In the genomic region with DNA sequence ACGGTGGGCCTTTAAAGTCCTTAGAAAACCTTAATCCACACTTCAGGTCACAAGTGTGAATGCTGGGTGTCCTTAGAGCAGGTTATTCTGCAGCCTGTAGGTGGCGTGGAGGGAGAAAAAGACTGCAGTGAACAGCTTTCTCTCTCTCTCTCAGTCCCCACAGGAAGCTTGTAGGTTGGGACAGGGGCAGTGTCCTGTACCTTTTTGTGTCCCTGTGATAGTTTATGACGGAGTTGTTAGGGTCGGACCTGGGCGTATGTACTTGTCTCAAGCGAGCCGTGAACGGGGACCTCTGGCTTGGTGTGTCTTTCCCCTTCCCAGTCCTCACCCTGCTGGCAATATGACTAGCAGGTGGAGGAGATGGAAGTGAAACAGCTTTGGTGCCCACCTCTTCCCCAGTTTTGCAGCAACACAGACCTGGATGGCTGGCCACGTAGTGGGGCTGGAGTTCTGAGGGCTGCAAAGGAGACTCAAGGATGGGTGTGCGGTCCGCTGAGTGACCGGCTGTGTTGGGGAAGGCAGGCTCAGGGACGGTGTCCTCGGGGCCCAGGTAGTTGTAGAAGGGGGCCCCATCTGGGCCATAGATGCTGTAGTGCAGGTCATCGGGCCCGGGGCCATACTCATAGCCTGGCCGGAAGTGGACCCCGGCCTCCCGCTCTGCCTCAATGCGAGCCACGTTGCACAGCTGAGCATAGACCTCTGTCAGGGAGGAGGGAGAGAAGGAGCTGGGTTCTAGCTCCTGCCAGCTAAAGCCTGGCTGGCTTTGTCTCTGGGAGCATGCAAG, we compare ENCODE assay signal across 8 cellular contexts. TPM values are rescaled to one million over a fixed set of nuclear protein-coding genes. Genes with fewer than 3 reads are reported as not detected.
A peak's percentile ranks its signal among the peaks of the same experiment; 100 is the strongest.
DNase-seq lines count a peak whose midpoint lies in the region; ATAC-seq and TF ChIP-seq lines count a peak whose summit lies in the region.

No MANE protein-coding gene starts in this region.

- TF ChIP-seq CTCF in DOHH2 (IDR thresholded peaks at IDR 0.05; ENCODE audit: low read depth, low read length, poor library complexity, severe bottlenecking) (peak; percentile 76), WI38 (IDR thresholded peaks at IDR 0.05; ENCODE audit: low read depth, low read length) (peak; percentile 34; the same call in 1 of the 2 replicates)

- H3K9me3 ChIP-seq in DOHH2 (ENCODE audit: control insufficient read depth, insufficient read depth, low read length) (no peaks in the 10 kb centered on the region), aorta (ENCODE audit: control insufficient read depth, low read length) (no peaks in the 10 kb centered on the region)

- ATAC-seq in left ventricle myocardium superior (peak; percentile 25), aorta (ENCODE audit: low FRiP score) (no peak), GM18519 (IDR thresholded peaks at IDR 0.05; ENCODE audit: low FRiP score, unreplicated experiment) (no peak), GM21825 (IDR thresholded peaks at IDR 0.05; ENCODE audit: unreplicated experiment) (no peak)

- intact Hi-C loops in left ventricle myocardium superior (cut with micrococcal nuclease): no loop called here
- intact Hi-C loops in aorta (cut with DNase I): loop anchor here (5.0 to 10.0 kb wide), 3 partner anchors 105 to 212 kb away; partner anchors contain the start of genes AREL1 (in 2 of the 2) and FCF1 (in 2 of the 2)

- H3K27me3 ChIP-seq in DOHH2 (ENCODE audit: control insufficient read depth, low read length): no peaks in the 10 kb centered on the region; the same call in 1 of the 2 replicates
- H3K27me3 ChIP-seq in aorta (ENCODE audit: control insufficient read depth in 1 of 2, insufficient read depth in 2 of 2, low read length in 1 of 2): no peaks in the 10 kb centered on the region

- H3K36me3 ChIP-seq in DOHH2 (ENCODE audit: control insufficient read depth, low read length) (no peaks in the 10 kb centered on the region), aorta (ENCODE audit: control insufficient read depth in 1 of 2, insufficient read depth in 2 of 2, low read length in 1 of 2) (peaks cover 0 to 11% of the 10 kb centered on the region in 2 donors)

- 70 to 76% methylated on average over 21 of the region's 21 CpGs for WGBS in aorta, 2 donors

- 0 out of 2 replicates have a peak, but pooled peaks cover 5% of the 10 kb centered on the region for H4K20me1 ChIP-seq in DOHH2 (ENCODE audit: control insufficient read depth, insufficient read depth, low read depth, low read length)

- no peaks in the 10 kb centered on the region for H3K9me2 ChIP-seq in DOHH2 (replicated peaks; ENCODE audit: control insufficient read depth, low read length)

- peaks cover 12% of the 10 kb centered on the region for H3K4me1 ChIP-seq in DOHH2 (ENCODE audit: control insufficient read depth, low read length)
- no peaks in the 10 kb centered on the region for H3K4me1 ChIP-seq in aorta (ENCODE audit: control insufficient read depth in 1 of 2, insufficient read depth in 2 of 2, low read length in 2 of 2)

- H3K27ac ChIP-seq in DOHH2 (ENCODE audit: low read depth, low read length) (no peak overlapping the region), aorta (ENCODE audit: low read depth in 1 of 2, low read length in 2 of 2) (no peak overlapping the region)

- H3F3A ChIP-seq in DOHH2 (ENCODE audit: control insufficient read depth, insufficient read depth): no peaks in the 10 kb centered on the region

- H3K4me3 ChIP-seq in DOHH2 (ENCODE audit: low read length) (no peak overlapping the region), WI38 (ENCODE audit: low read depth, low read length) (no peak overlapping the region), aorta (ENCODE audit: low read length in 2 of 2) (no peak overlapping the region)
- H3K4me3 ChIP-seq in Jurkat, Clone E6-1 (ENCODE audit: low read length): no peak overlapping the region

- H3K4me2 ChIP-seq in DOHH2 (ENCODE audit: low read length): no peak overlapping the region

- DNase-seq in Jurkat, Clone E6-1 (ENCODE audit: low read depth, low spot score): peak; percentile 41
- DNase-seq in left ventricle myocardium superior (no peak), aorta (peak; percentile 49 to 50), COR-L47 (lab: John Stamatoyannopoulos, UW) (no peak)

- no peaks in the 10 kb centered on the region for H3K79me2 ChIP-seq in DOHH2 (ENCODE audit: control insufficient read depth, low read length)

RNA-seq across cellular contexts. Expression of gene ISCA2, which starts 8.9 kb away (rescaled TPM):
- 57.2 TPM for polyA plus RNA-seq in Jurkat, Clone E6-1 (2012; ENCODE audit: insufficient read depth, insufficient read length)
- total RNA-seq in left ventricle myocardium superior: 37.5 TPM
- 10 to 100 TPM; 12.9 to 15.9 TPM for total RNA-seq in aorta
- 10 to 100 TPM; 14.5 TPM for polyA plus RNA-seq in aorta

RNA-seq across cellular contexts. Expression of gene NPC2, which starts 9.3 kb away (rescaled TPM):
- polyA plus RNA-seq in Jurkat, Clone E6-1 (2012; ENCODE audit: insufficient read depth, insufficient read length): 91.4 TPM
- total RNA-seq in left ventricle myocardium superior (105 TPM), aorta (100 to 1,000 TPM; 204 to 277 TPM)
- 100 to 1,000 TPM; 245 to 389 TPM for polyA plus RNA-seq in aorta

Comparison
In these comparisons a context has a peak if more than half of its experiments do, and no peak if none do; other contexts are left out.
1. DNase-seq: peak in Jurkat, Clone E6-1 (single experiment) and aorta (2 of 2); none in left ventricle myocardium superior (single experiment) and COR-L47 (single experiment).